Comparison of ENCODE assay signal across 16 cellular contexts in genomic region chr6:126396131-126396530, GRCh38.
"Had no signal": no experiment of that assay in that cellular context is flagged by ENCODE, and none has a peak within 500 bp of the region (broad histone marks: within the 10 kb centered on the region; RNA-seq: fewer than 3 reads in every experiment).

No MANE protein-coding gene starts in this region.

- H3K4me3 Mint-ChIP-seq: activated naive CD4-positive, alpha-beta T cell treated with anti-CD3 and anti-CD28 coated beads, Interleukin-2, amount 50 U/mL, for 24 hours; activated T-cell treated with anti-CD3 and anti-CD28 coated beads, Interleukin-2, amount 50 U/mL, for 72 hours; mesothelial cell of epicardium; nephron had no signal

- H3K9ac ChIP-seq: parathyroid adenoma had no signal

- H3K27ac Mint-ChIP-seq: activated naive CD4-positive, alpha-beta T cell treated with anti-CD3 and anti-CD28 coated beads, Interleukin-2, amount 50 U/mL, for 24 hours; activated T-cell treated with anti-CD3 and anti-CD28 coated beads, Interleukin-2, amount 50 U/mL, for 72 hours; mesothelial cell of epicardium; nephron had no signal

- DNase-seq: activated CD4-positive, alpha-beta T cell treated with anti-CD3 and anti-CD28 coated beads for 1 hour; activated effector memory CD4-positive, alpha-beta T cell treated with anti-CD3 and anti-CD28 coated beads, Interleukin-2, amount 50 U/mL, for 16 hours; activated T-cell treated with anti-CD3 and anti-CD28 coated beads, Interleukin-2, amount 50 U/mL, for 72 hours; cerebellar nuclear complex; effector CD4-positive, alpha-beta T cell; foreskin melanocyte; hypothalamus; islet precursor cell; stimulated activated CD4-positive, alpha-beta T cell treated with anti-CD3 and anti-CD28 coated beads, Interleukin-4, amount 100 ng/mL, for 4 hours; stimulated activated naive CD4-positive, alpha-beta T cell had no signal

- H3K4me1 Mint-ChIP-seq: activated naive CD4-positive, alpha-beta T cell treated with anti-CD3 and anti-CD28 coated beads, Interleukin-2, amount 50 U/mL, for 24 hours; mesothelial cell of epicardium; nephron had no signal

- H3K79me2 ChIP-seq: parathyroid adenoma had no signal

- ATAC-seq: activated T-cell treated with anti-CD3 and anti-CD28 coated beads, Interleukin-2, amount 50 U/mL, for 72 hours; sciatic nerve had no signal

- H3K4me1 ChIP-seq: parathyroid adenoma had no signal

- H3K36me3 Mint-ChIP-seq: activated naive CD4-positive, alpha-beta T cell treated with anti-CD3 and anti-CD28 coated beads, Interleukin-2, amount 50 U/mL, for 24 hours had no signal

- H3K27ac ChIP-seq: parathyroid adenoma had no signal

- H2AFZ ChIP-seq: parathyroid adenoma had no signal

- FAIRE-seq: endothelial cell of umbilical vein had no signal
